Comparison of ENCODE assay signal across 15 cellular contexts in the genomic region with DNA sequence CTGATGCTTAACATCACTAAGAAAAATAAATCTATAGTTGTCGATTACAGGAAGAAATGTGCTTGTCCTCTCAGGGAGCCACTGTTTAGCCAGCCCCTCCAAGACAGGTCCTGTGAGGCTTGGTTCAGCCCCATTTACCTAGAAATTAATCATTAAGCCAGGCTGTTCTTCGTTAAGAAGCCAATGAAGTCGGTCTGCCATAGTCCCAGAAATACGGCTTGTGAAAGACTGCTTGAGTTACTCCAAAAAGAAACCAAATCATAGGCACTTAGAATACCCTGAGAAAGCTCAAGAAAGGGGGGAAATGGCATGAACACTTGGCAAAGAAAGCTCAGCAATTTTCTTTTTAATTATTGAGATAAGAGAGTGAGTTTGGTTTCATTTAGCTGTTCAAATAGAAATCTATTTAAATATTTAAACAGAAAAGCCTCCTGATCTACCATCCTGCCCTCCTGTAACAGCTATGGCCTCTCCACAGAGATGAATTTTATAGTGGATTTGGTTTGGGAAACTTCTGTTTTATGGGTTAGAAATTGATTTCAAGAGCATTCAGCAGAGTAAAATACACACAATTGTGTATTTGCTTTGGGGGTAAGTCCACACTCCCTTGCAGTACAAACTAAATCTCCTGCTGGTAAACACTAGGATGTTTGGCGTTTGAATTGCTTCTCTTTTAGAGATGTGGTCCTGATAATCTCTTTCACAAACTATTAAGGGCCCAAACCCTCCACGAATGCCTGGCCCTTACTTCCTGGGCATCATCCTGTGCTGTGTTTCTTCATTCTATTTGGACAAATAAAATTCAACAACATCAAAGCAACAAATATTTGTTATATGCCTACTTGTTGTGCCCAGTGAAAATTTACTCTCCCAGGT.
A peak's percentile ranks its signal among the peaks of the same experiment; 100 is the strongest.
DNase-seq lines count a peak whose midpoint lies in the region; ATAC-seq, FAIRE-seq and TF ChIP-seq lines count a peak whose summit lies in the region.
"Had no signal": no experiment of that assay in that cellular context is flagged by ENCODE, and none has a peak within 500 bp of the region (broad histone marks: within the 10 kb centered on the region; RNA-seq: fewer than 3 reads in every experiment).

No MANE protein-coding gene starts in this region.

- no peak for TF ChIP-seq POLR2A in H1 (IDR thresholded peaks at IDR 0.05; ENCODE audit: control extremely low read depth in 1 of 2, low read depth in 2 of 2, low read length in 2 of 2)
- TF ChIP-seq POLR2A in transverse colon (IDR thresholded peaks at IDR 0.05): no peak

- H4K8ac ChIP-seq in H1 (ENCODE audit: extremely low read depth, insufficient read depth, low read length): no peak overlapping the region

- no peaks in the 10 kb centered on the region for H3K79me1 ChIP-seq in H1 (ENCODE audit: low read depth, low read length)

- H2BK120ac ChIP-seq in H1 (replicated peaks; ENCODE audit: low read depth, low read length): no peak overlapping the region

- H4K91ac ChIP-seq in H1 (replicated peaks; ENCODE audit: insufficient read length, low read length): no peak overlapping the region

- H2BK15ac ChIP-seq in H1 (ENCODE audit: low read length): no peak overlapping the region

- ATAC-seq in mucosa of descending colon: peak; percentile 60
- no peak for ATAC-seq in GM21619 (IDR thresholded peaks at IDR 0.05; ENCODE audit: unreplicated experiment)
- ATAC-seq in GM18502 (IDR thresholded peaks at IDR 0.05; ENCODE audit: poor library complexity, unreplicated experiment): no peak
- ATAC-seq: activated CD8-positive, alpha-beta T cell treated with anti-CD3 and anti-CD28 coated beads for 36 hours had no signal

- H3K14ac ChIP-seq in H1 (ENCODE audit: insufficient read length): no peak overlapping the region

- H3K4me1 ChIP-seq in BE2C (peaks cover 25% of the 10 kb centered on the region), H1 (replicated peaks in 1 of 4; ENCODE audit: control insufficient read depth in 3 of 4, insufficient read depth in 4 of 4, low read length in 3 of 4) (peaks cover 0 to 3% (median 1%) of the 10 kb centered on the region in 4 experiments; a peak in 3 of 7 replicates), mucosa of descending colon (ENCODE audit: low read depth) (peaks cover 12% of the 10 kb centered on the region), transverse colon (peaks cover 0 to 42% (median 10%) of the 10 kb centered on the region in 4 donors)

- no peak overlapping the region for H4K5ac ChIP-seq in H1 (ENCODE audit: insufficient read length, low read depth, low read length)

- no peak overlapping the region for H3K9ac ChIP-seq in H1 (replicated peaks in 1 of 4; ENCODE audit: extremely low read depth in 1 of 4, low read depth in 3 of 4, low read length in 3 of 4)
- H3K9ac ChIP-seq: SK-N-SH had no signal

- H3K23ac ChIP-seq in H1 (ENCODE audit: insufficient read length): no peak overlapping the region

- H2BK12ac ChIP-seq in H1 (ENCODE audit: low read depth, low read length): no peak overlapping the region

- H3K27me3 ChIP-seq in BE2C (no peaks in the 10 kb centered on the region), H1 (replicated peaks in 1 of 4; ENCODE audit: control insufficient read depth in 3 of 4, extremely low read depth in 1 of 4, insufficient read depth in 3 of 4, low read length in 3 of 4) (peaks cover 0 to 1% (median 0%) of the 10 kb centered on the region in 4 experiments; a peak in 1 of 7 replicates), MG63 (no peaks in the 10 kb centered on the region), transverse colon (no peaks in the 10 kb centered on the region)

- DNase-seq in BE2C: no peak
- peak; percentile 45 for DNase-seq in NCI-H146 treated with DMSO at 0.1 percent for 48 hours (lab: John Stamatoyannopoulos, UW; ENCODE audit: unreplicated experiment)
- no peak for DNase-seq in H1 (ENCODE audit: low read depth in 1 of 2, low spot score in 2 of 2)
- no peak for DNase-seq in mucosa of descending colon
- no peak for DNase-seq in MG63
- no peak for DNase-seq in transverse colon
- DNase-seq: activated CD8-positive, alpha-beta T cell treated with anti-CD3 and anti-CD28 coated beads for 36 hours; activated naive CD4-positive, alpha-beta T cell; DND-41; left ventricle myocardium inferior; NCI-H187 treated with DMSO at 0.1 percent for 48 hours; SK-N-SH had no signal

- H3K23me2 ChIP-seq in H1 (ENCODE audit: low read depth, low read length): no peaks in the 10 kb centered on the region

- in situ Hi-C loops in transverse colon (cut with MboI; ENCODE audit: low pct_ligation_motif_present in 1 of 4, low pct_unique_long_range_greater_than_20kb in 1 of 4, low sequenced_read_pairs in 3 of 4): loop anchor here in 2 of 4 donors (5.0 to 25.0 kb wide), 3 partner anchors 141 to 981 kb away; no protein-coding TSS in a partner anchor

- H3K27ac ChIP-seq in H1 (ENCODE audit: low read depth, low read length) (no peak overlapping the region), transverse colon (peak overlapping the region in 1 of 4 donors; percentile 1)
- H3K27ac ChIP-seq: left ventricle myocardium inferior had no signal

- TF ChIP-seq EP300 in H1 (IDR thresholded peaks at IDR 0.05; ENCODE audit: borderline replicate concordance in 1 of 2, low read depth in 2 of 2, low read length in 2 of 2): no peak
- TF ChIP-seq EP300 in transverse colon (IDR thresholded peaks at IDR 0.05; ENCODE audit: low read depth): no peak

- H3K4me3 ChIP-seq in BE2C (ENCODE audit: low read depth, low read length): peak overlapping the region; percentile 12; the same call in 1 of the 2 replicates
- H3K4me3 ChIP-seq in H1 (ENCODE audit: extremely low read depth in 1 of 4, insufficient read depth in 2 of 4, low read depth in 3 of 4, low read length in 4 of 4): no peak overlapping the region
- H3K4me3 ChIP-seq in mucosa of descending colon: no peak overlapping the region
- no peak overlapping the region for H3K4me3 ChIP-seq in MG63
- no peak overlapping the region for H3K4me3 ChIP-seq in transverse colon
- H3K4me3 ChIP-seq: left ventricle myocardium inferior had no signal

- no peak overlapping the region for H3K18ac ChIP-seq in H1 (ENCODE audit: extremely low read depth, low read length)

- no peak overlapping the region for H3K56ac ChIP-seq in H1 (replicated peaks; ENCODE audit: insufficient read length, low read depth, low read length)

- H3K4me2 ChIP-seq in H1 (ENCODE audit: insufficient read depth in 1 of 2, low read depth in 2 of 2, low read length in 2 of 2): no peak overlapping the region
- H3K4me2 ChIP-seq: SK-N-SH had no signal

- intact Hi-C loops in mucosa of descending colon (cut with DNase I, micrococcal nuclease): loop anchor here in 1 of 2 donors (2.0 kb wide), 1 partner anchor 148 kb away; no protein-coding TSS in a partner anchor
- intact Hi-C loops in transverse colon (cut with DNase I; ENCODE audit: low total_unique reads): no loop called here

- no peaks in the 10 kb centered on the region for H3K79me2 ChIP-seq in H1 (ENCODE audit: control insufficient read depth in 1 of 2, insufficient read depth in 2 of 2, low read length in 2 of 2)

- TF ChIP-seq RAD21 in H1 (IDR thresholded peaks at IDR 0.05 in 1 of 2, conservative IDR thresholded peaks at IDR 0.05 in 1 of 2; ENCODE audit: low read depth in 2 of 2, low read length in 2 of 2): no peak

- H3K4ac ChIP-seq in H1 (replicated peaks; ENCODE audit: insufficient read length, low read depth, low read length): no peak overlapping the region

- TF ChIP-seq CTCF in BE2C (IDR thresholded peaks at IDR 0.05; ENCODE audit: low read depth, low read length) (no peak), H1 (IDR thresholded peaks at IDR 0.05; ENCODE audit: control extremely low read depth in 1 of 3, insufficient read depth in 1 of 3, low read depth in 1 of 3, low read length in 3 of 3) (no peak), mucosa of descending colon (IDR thresholded peaks at IDR 0.05) (no peak), transverse colon (IDR thresholded peaks at IDR 0.05) (no peak)

- FAIRE-seq in H1 (lab: Jason Lieb, UNC): no peak
- FAIRE-seq: endometrium had no signal

- no peak overlapping the region for H2BK5ac ChIP-seq in H1 (ENCODE audit: low read depth, low read length)

- no peak overlapping the region for H2AK5ac ChIP-seq in H1 (ENCODE audit: low read depth, low read length)

- CTCF ChIA-PET in H1 (lab: Charles Lee; ENCODE audit: partially characterized antibody): interaction anchor here (0.8 to 14.5 kb wide), 19 partner anchors 8 to 255 kb away, joined by 3 to 235 read pairs (median 5); no protein-coding TSS in a partner anchor

- H4K20me1 ChIP-seq in H1 (replicated peaks in 1 of 2; ENCODE audit: control insufficient read depth in 1 of 2, insufficient read depth in 2 of 2, low read length in 2 of 2): no peaks in the 10 kb centered on the region

- H3K9me3 ChIP-seq in BE2C (no peaks in the 10 kb centered on the region), H1 (ENCODE audit: insufficient read depth in 2 of 2, low read depth in 1 of 2, low read length in 1 of 2) (peaks cover 0 to 3% of the 10 kb centered on the region in 2 experiments; a peak in 1 of 4 replicates), mucosa of descending colon (no peaks in the 10 kb centered on the region), MG63 (no peaks in the 10 kb centered on the region), transverse colon (no peaks in the 10 kb centered on the region)
- H3K9me3 ChIP-seq: SK-N-SH had no signal

- H3K36me3 ChIP-seq in BE2C: peaks cover 3% of the 10 kb centered on the region
- no peaks in the 10 kb centered on the region for H3K36me3 ChIP-seq in H1 (ENCODE audit: control insufficient read depth in 2 of 4, insufficient read depth in 4 of 4, low read length in 3 of 4)
- no peaks in the 10 kb centered on the region for H3K36me3 ChIP-seq in mucosa of descending colon (ENCODE audit: low read depth)
- no peaks in the 10 kb centered on the region for H3K36me3 ChIP-seq in MG63
- no peaks in the 10 kb centered on the region for H3K36me3 ChIP-seq in transverse colon
- H3K36me3 ChIP-seq: left ventricle myocardium inferior had no signal

- peak overlapping the region; percentile 29; the same call in 1 of the 2 replicates for H2AFZ ChIP-seq in H1 (ENCODE audit: low read length)

- no peak overlapping the region for H2BK20ac ChIP-seq in H1 (ENCODE audit: low read length)

- WGBS in H1 (ENCODE audit: extremely low coverage in 1 of 2, insufficient coverage in 1 of 2, insufficient read length in 1 of 2, insufficient replicate concordance in 2 of 2, low coverage in 1 of 2, low lambda C conversion rate in 2 of 2, missing lambda C conversion rate in 1 of 2), 2 experiments: 87% methylated on average over 6 of the region's 6 CpGs; no CpG with 5 or more reads in 1 of the 2 experiments
- 41 to 48% methylated on average over 6 of the region's 6 CpGs for WGBS in transverse colon (ENCODE audit: low coverage in 1 of 2), 2 donors

- POLR2A ChIA-PET in H1 (lab: Charles Lee; ENCODE audit: partially characterized antibody): no interaction called here

TF ChIP-seq in H1, 55 proteins besides CTCF, POLR2A, EP300 and RAD21 (continues in another document):
- TF ChIP-seq EZH2 (IDR thresholded peaks at IDR 0.05; ENCODE audit: low read depth, low read length, severe bottlenecking) (no peak), JUN (IDR thresholded peaks at IDR 0.05; ENCODE audit: low read depth, low read length) (no peak), POLR2AphosphoS5 (IDR thresholded peaks at IDR 0.05; ENCODE audit: low read depth, low read length) (no peak), CEBPB (IDR thresholded peaks at IDR 0.05; ENCODE audit: low read depth, low read length) (no peak), CHD1 (IDR thresholded peaks at IDR 0.05; ENCODE audit: low read depth, low read length) (no peak), TBP (IDR thresholded peaks at IDR 0.05; ENCODE audit: low read depth, low read length) (no peak)
